19 cellular contexts compared by ENCODE assay signal in genomic region chr17:27993161-27993695, GRCh38.
"Had no signal": no experiment of that assay in that cellular context is flagged by ENCODE, and none has a peak within 500 bp of the region (broad histone marks: within the 10 kb centered on the region; RNA-seq: fewer than 3 reads in every experiment).

No MANE protein-coding gene starts in this region.

- ATAC-seq: foreskin keratinocyte; left ventricle myocardium superior; naive thymus-derived CD8-positive, alpha-beta T cell; pancreas; stimulated activated naive B cell treated with anti-CD40 and anti-IgM and Interleukin-4, amounts not matched to agents 10 μg/mL and 1 μg/mL and 100 μg/mL, for 72 hours had no signal

- H3K4me3 ChIP-seq: colonic mucosa, pancreas, spleen, tibial nerve, vagina had no signal

- H3K27me3 ChIP-seq: colonic mucosa, foreskin keratinocyte, pancreas, tibial nerve, vagina had no signal

- H3K36me3 ChIP-seq: colonic mucosa, pancreas, spleen, tibial nerve, vagina had no signal

- H3K9me3 ChIP-seq: colonic mucosa, pancreas, spleen, tibial nerve, vagina had no signal

- DNase-seq: activated B cell treated with CpG ODN at 0.5 μM for 24 hours; activated CD4-positive, alpha-beta memory T cell treated with anti-CD3 and anti-CD28 coated beads for 36 hours; activated CD4-positive, alpha-beta T cell treated with anti-CD3 and anti-CD28 coated beads for 4 hours; activated naive CD8-positive, alpha-beta T cell treated with anti-CD3 and anti-CD28 coated beads for 36 hours; activated T-cell treated with anti-CD3 and anti-CD28 coated beads for 4 hours; amniotic stem cell; central memory CD4-positive, alpha-beta T cell; colonic mucosa; foreskin keratinocyte; kidney glomerular epithelial cell; left ventricle myocardium superior; naive thymus-derived CD8-positive, alpha-beta T cell; pancreas; spleen; stimulated activated naive B cell treated with anti-CD40 and anti-IgM and Interleukin-4, amounts not matched to agents 10 μg/mL and 1 μg/mL and 100 μg/mL, for 72 hours; T-helper 1 cell; T-helper 9 cell had no signal

- H3K27ac ChIP-seq: colonic mucosa, foreskin keratinocyte, pancreas, spleen, vagina had no signal
